23 cellular contexts compared by ENCODE assay signal in the genomic region with DNA sequence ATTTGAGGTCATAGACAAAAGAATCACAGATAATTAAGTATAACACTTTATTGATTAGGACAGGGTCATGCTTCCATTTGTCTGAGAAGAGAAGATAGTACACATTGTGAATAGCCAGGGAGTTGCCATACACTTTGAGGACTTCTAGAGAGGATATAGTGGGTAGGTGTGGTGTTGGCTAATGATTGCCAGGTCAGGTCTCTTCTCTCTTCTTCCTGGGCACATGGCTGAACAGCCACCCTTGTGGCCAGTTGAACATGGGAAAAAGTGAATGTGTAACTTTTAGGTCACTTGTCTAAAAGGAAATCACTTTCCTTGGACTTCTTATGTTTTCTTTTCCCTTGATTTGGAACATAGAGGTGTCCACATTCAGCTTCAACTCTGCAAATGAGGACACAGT.
A peak's percentile ranks its signal among the peaks of the same experiment; 100 is the strongest.
DNase-seq lines count a peak whose midpoint lies in the region; ATAC-seq and TF ChIP-seq lines count a peak whose summit lies in the region.
"Had no signal": no experiment of that assay in that cellular context is flagged by ENCODE, and none has a peak within 500 bp of the region (broad histone marks: within the 10 kb centered on the region; RNA-seq: fewer than 3 reads in every experiment).

No MANE protein-coding gene starts in this region.

- DNase-seq in Caki2 (ENCODE audit: low read depth) (peak; percentile 34), epithelial cell of proximal tubule (ENCODE audit: low read depth) (peak; percentile 3), renal cortical epithelial cell (ENCODE audit: low read depth) (peak; percentile 36), prostate gland (ENCODE audit: low spot score) (no peak), SKM-1 (lab: John Stamatoyannopoulos, UW; ENCODE audit: unreplicated experiment) (no peak)
- DNase-seq in stimulated activated CD4-positive, alpha-beta T cell treated with anti-CD3 and anti-CD28 coated beads, Interleukin-1b, Interleukin-23, amount 100 ng/mL, for 48 hours: no peak
- DNase-seq: 8988T; ACHN; AML-193; BE2C; Calu3; CD4-positive, alpha-beta T cell; CD8-positive, alpha-beta memory T cell; DMS79; EL; GDM1; GM23248; H7; HCEC 1CT had no signal

- TF ChIP-seq POLR2A in prostate gland (IDR thresholded peaks at IDR 0.05): no peak

- H3K9me3 ChIP-seq in prostate gland: no peaks in the 10 kb centered on the region
- H3K9me3 ChIP-seq: A549; BE2C; BLaER1 treated with 17β-estradiol and CSF1 and Interleukin-3, amounts not matched to agents 10 nM and 100 nM had no signal

- H3K4me1 ChIP-seq in prostate gland (replicated peaks): no peaks in the 10 kb centered on the region
- H3K4me1 ChIP-seq: A549; BE2C; BLaER1 treated with 17β-estradiol and CSF1 and Interleukin-3, amounts not matched to agents 10 nM and 100 nM had no signal

- no peaks in the 10 kb centered on the region for H3K27me3 ChIP-seq in prostate gland (replicated peaks; ENCODE audit: insufficient read depth)
- H3K27me3 ChIP-seq: BE2C; BLaER1 treated with 17β-estradiol and CSF1 and Interleukin-3, amounts not matched to agents 10 nM and 100 nM had no signal

- in situ Hi-C loops in Caki2 (cut with HindIII; ENCODE audit: low pct_unique_long_range_greater_than_20kb, low sequenced_read_pairs): no loop called here

- H3K4me3 ChIP-seq in epithelial cell of proximal tubule (ENCODE audit: low read depth, low read length): no peak overlapping the region
- H3K4me3 ChIP-seq in prostate gland: no peak overlapping the region
- H3K4me3 ChIP-seq: A549; BLaER1 treated with 17β-estradiol and CSF1 and Interleukin-3, amounts not matched to agents 10 nM and 100 nM; GM12878; GM23248 had no signal

- intact Hi-C loops in prostate gland (cut with DNase I): no loop called here

- H3K36me3 ChIP-seq in prostate gland: no peaks in the 10 kb centered on the region
- H3K36me3 ChIP-seq: BE2C; BLaER1 treated with 17β-estradiol and CSF1 and Interleukin-3, amounts not matched to agents 10 nM and 100 nM had no signal

- peak; percentile 3 for TF ChIP-seq CTCF in epithelial cell of proximal tubule (conservative IDR thresholded peaks at IDR 0.05; ENCODE audit: low read depth, low read length)
- TF ChIP-seq CTCF in prostate gland (IDR thresholded peaks at IDR 0.05): no peak

- no peak overlapping the region for H3K27ac ChIP-seq in prostate gland
- H3K27ac ChIP-seq: A549; BLaER1 treated with 17β-estradiol and CSF1 and Interleukin-3, amounts not matched to agents 10 nM and 100 nM; GM23248 had no signal

- ATAC-seq in GM18907 (IDR thresholded peaks at IDR 0.05; ENCODE audit: unreplicated experiment): peak; percentile 65
- ATAC-seq: A549, GM12878 had no signal

Comparison
In these comparisons a context has a peak if more than half of its experiments do, and no peak if none do; other contexts are left out.
1. DNase-seq: peak in Caki2 (single experiment), epithelial cell of proximal tubule (single experiment) and renal cortical epithelial cell (single experiment); none in prostate gland (single experiment), SKM-1 (single experiment) and stimulated activated CD4-positive, alpha-beta T cell treated with anti-CD3 and anti-CD28 coated beads, Interleukin-1b, Interleukin-23, amount 100 ng/mL, for 48 hours (single experiment).